Comparison of ENCODE assay signal across 1 cellular context in genomic region chr5:34044950-34045525, GRCh38.
TF ChIP-seq lines count a peak whose summit lies in the region.

No MANE protein-coding gene starts in this region.

TF ChIP-seq in HepG2, 621 proteins besides CTCF, POLR2A, EP300 and RAD21:
- TF ChIP-seq ZNF674 (CRISPR knock-in tag; IDR thresholded peaks at IDR 0.05; ENCODE audit: low read depth): no peak
- no peak for TF ChIP-seq KAT7 (CRISPR knock-in tag; IDR thresholded peaks at IDR 0.05; ENCODE audit: borderline replicate concordance)
- TF ChIP-seq, protein P1, sequence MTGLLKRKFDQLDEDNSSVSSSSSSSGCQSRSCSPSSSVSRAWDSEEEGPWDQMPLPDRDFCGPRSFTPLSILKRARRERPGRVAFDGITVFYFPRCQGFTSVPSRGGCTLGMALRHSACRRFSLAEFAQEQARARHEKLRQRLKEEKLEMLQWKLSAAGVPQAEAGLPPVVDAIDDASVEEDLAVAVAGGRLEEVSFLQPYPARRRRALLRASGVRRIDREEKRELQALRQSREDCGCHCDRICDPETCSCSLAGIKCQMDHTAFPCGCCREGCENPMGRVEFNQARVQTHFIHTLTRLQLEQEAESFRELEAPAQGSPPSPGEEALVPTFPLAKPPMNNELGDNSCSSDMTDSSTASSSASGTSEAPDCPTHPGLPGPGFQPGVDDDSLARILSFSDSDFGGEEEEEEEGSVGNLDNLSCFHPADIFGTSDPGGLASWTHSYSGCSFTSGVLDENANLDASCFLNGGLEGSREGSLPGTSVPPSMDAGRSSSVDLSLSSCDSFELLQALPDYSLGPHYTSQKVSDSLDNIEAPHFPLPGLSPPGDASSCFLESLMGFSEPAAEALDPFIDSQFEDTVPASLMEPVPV (CRISPR knock-in tag; IDR thresholded peaks at IDR 0.05): no peak
